Comparison of ENCODE assay signal across 1 cellular context in genomic region chr2:160109939-160110673, GRCh38.
TF ChIP-seq lines count a peak whose summit lies in the region.

No MANE protein-coding gene starts in this region.

TF ChIP-seq in GM12878, 131 proteins besides CTCF, POLR2A, EP300 and RAD21 (continued from another document):
- TF ChIP-seq, protein P1, sequence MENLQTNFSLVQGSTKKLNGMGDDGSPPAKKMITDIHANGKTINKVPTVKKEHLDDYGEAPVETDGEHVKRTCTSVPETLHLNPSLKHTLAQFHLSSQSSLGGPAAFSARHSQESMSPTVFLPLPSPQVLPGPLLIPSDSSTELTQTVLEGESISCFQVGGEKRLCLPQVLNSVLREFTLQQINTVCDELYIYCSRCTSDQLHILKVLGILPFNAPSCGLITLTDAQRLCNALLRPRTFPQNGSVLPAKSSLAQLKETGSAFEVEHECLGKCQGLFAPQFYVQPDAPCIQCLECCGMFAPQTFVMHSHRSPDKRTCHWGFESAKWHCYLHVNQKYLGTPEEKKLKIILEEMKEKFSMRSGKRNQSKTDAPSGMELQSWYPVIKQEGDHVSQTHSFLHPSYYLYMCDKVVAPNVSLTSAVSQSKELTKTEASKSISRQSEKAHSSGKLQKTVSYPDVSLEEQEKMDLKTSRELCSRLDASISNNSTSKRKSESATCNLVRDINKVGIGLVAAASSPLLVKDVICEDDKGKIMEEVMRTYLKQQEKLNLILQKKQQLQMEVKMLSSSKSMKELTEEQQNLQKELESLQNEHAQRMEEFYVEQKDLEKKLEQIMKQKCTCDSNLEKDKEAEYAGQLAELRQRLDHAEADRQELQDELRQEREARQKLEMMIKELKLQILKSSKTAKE (IDR thresholded peaks at IDR 0.05; ENCODE audit: low read depth, poor library complexity, severe bottlenecking) = peak; percentile 32
TF ChIP-seq in GM12878: peak in this region for 4.
